ENCODE assay signal across 8 cellular contexts in genomic region chr1:9651220-9651564, GRCh38. TPM values are rescaled to one million over a fixed set of nuclear protein-coding genes. Genes with fewer than 3 reads are reported as not detected.
A peak's percentile ranks its signal among the peaks of the same experiment; 100 is the strongest.
DNase-seq lines count a peak whose midpoint lies in the region; ATAC-seq and TF ChIP-seq lines count a peak whose summit lies in the region.

No MANE protein-coding gene starts in this region.

- no peaks in the 10 kb centered on the region for H3K27me3 Mint-ChIP-seq in CD4-positive, alpha-beta T cell

- POLR2A ChIA-PET in CD4-positive, alpha-beta T cell (lab: Charles Lee): interaction anchor here (1.2 to 14.1 kb wide), 12 partner anchors 9 to 417 kb away, joined by 3 to 512 read pairs (median 33); no protein-coding TSS in a partner anchor
- POLR2A ChIA-PET in GM10248 (lab: Yijun Ruan, JAX): no interaction called here

- no peaks in the 10 kb centered on the region for H3K9me3 ChIP-seq in CD4-positive, alpha-beta T cell (ENCODE audit: control insufficient read depth, low read length)
- H3K9me3 ChIP-seq in duodenal mucosa (ENCODE audit: control insufficient read depth in 1 of 2, low read length in 2 of 2) (no peaks in the 10 kb centered on the region), neuron (ENCODE audit: low read length) (no peaks in the 10 kb centered on the region)

- H3K27me3 ChIP-seq in CD4-positive, alpha-beta T cell (ENCODE audit: control insufficient read depth, insufficient read depth, low read length): no peaks in the 10 kb centered on the region
- H3K27me3 ChIP-seq in duodenal mucosa (ENCODE audit: control insufficient read depth in 1 of 2, insufficient read depth in 2 of 2, low read length in 2 of 2) (peaks cover 8 to 21% of the 10 kb centered on the region in 2 donors), neuron (ENCODE audit: insufficient read depth, low read length) (peaks cover 70% of the 10 kb centered on the region)

- DNase-seq in CD4-positive, alpha-beta T cell: no peak
- DNase-seq in Kasumi-1 (lab: John Stamatoyannopoulos, UW) (peak; percentile 44 to 74), cerebellar nuclear complex (lab: John Stamatoyannopoulos, UW) (no peak), GM10248 (ENCODE audit: extremely low spot score) (no peak)

- H3K36me3 Mint-ChIP-seq in CD4-positive, alpha-beta T cell (ENCODE audit: low read depth): peaks cover 30% of the 10 kb centered on the region

- no peaks in the 10 kb centered on the region for H3K9me3 Mint-ChIP-seq in CD4-positive, alpha-beta T cell

- peak overlapping the region; percentile 47 to 62 for H3K4me3 ChIP-seq in duodenal mucosa (ENCODE audit: low read depth in 1 of 2, low read length in 2 of 2)
- no peak overlapping the region for H3K4me3 ChIP-seq in neuron (ENCODE audit: low read length)

- H3K4me1 Mint-ChIP-seq in CD4-positive, alpha-beta T cell (ENCODE audit: low read depth): peaks cover 71% of the 10 kb centered on the region

- peak overlapping the region; percentile 88 for H3K27ac ChIP-seq in CD4-positive, alpha-beta T cell (ENCODE audit: low read depth, low read length)
- no peak overlapping the region for H3K27ac ChIP-seq in duodenal mucosa (ENCODE audit: low read depth, low read length)

- no peak for TF ChIP-seq CTCF in CD4-positive, alpha-beta T cell (IDR thresholded peaks at IDR 0.05)
- TF ChIP-seq CTCF in GM10248 (IDR thresholded peaks at IDR 0.05; ENCODE audit: control extremely low read depth, extremely low read depth, low read depth, missing control alignments): no peak

- ATAC-seq in CD4-positive, alpha-beta T cell (ENCODE audit: poor library complexity): no peak
- ATAC-seq in HG03159 (IDR thresholded peaks at IDR 0.05; ENCODE audit: unreplicated experiment): no peak
- no peak for ATAC-seq in HG02885 (IDR thresholded peaks at IDR 0.05; ENCODE audit: poor library complexity, unreplicated experiment)

- peak overlapping the region; percentile 100 for H3K4me3 Mint-ChIP-seq in CD4-positive, alpha-beta T cell

- peak overlapping the region; percentile 65 for H2AFZ ChIP-seq in neuron (ENCODE audit: low read depth, low read length)

- no peak overlapping the region for H3K9ac ChIP-seq in duodenal mucosa (ENCODE audit: low read depth in 1 of 2, low read length in 2 of 2)

- no peaks in the 10 kb centered on the region for H3K36me3 ChIP-seq in duodenal mucosa (ENCODE audit: control insufficient read depth in 1 of 2, insufficient read depth in 2 of 2, low read length in 2 of 2)
- no peaks in the 10 kb centered on the region for H3K36me3 ChIP-seq in neuron (ENCODE audit: insufficient read depth, low read length)

- intact Hi-C loops in CD4-positive, alpha-beta T cell (cut with DNase I, micrococcal nuclease): loop anchor here in 1 of 2 experiments (1.0 to 5.0 kb wide), 2 partner anchors 24 to 66 kb away; no protein-coding TSS in a partner anchor

- H3K4me1 ChIP-seq in duodenal mucosa (ENCODE audit: control insufficient read depth in 1 of 2, insufficient read depth in 2 of 2, low read length in 2 of 2) (peaks cover 0 to 13% of the 10 kb centered on the region in 2 donors), neuron (ENCODE audit: insufficient read depth, low read length) (no peaks in the 10 kb centered on the region)

- H3K27ac Mint-ChIP-seq in CD4-positive, alpha-beta T cell: peak overlapping the region; percentile 92

- CTCF ChIA-PET in CD4-positive, alpha-beta T cell (lab: Charles Lee): interaction anchor here (0.8 to 9.6 kb wide), 6 partner anchors 22 to 559 kb away, joined by 3 to 117 read pairs (median 4); partner anchors contain the start of gene KIF1B
- CTCF ChIA-PET in GM10248 (lab: Yijun Ruan, JAX): interaction anchor here (0.7 to 9.7 kb wide), 6 partner anchors 10 to 35 kb away, joined by 3 to 117 read pairs (median 6); no protein-coding TSS in a partner anchor

RNA-seq across cellular contexts. Expression of gene PIK3CD, which starts 0.3 kb away (rescaled TPM):
- 100 to 1,000 TPM; 202 to 213 TPM for total RNA-seq in CD4-positive, alpha-beta T cell

Comparison
In these comparisons a context has a peak if more than half of its experiments do, and no peak if none do; other contexts are left out.
1. DNase-seq: peak in Kasumi-1 (2 of 2); none in CD4-positive, alpha-beta T cell (0 of 10), cerebellar nuclear complex (0 of 2) and GM10248 (single experiment).